Comparison of ENCODE assay signal across 13 cellular contexts in the genomic region with DNA sequence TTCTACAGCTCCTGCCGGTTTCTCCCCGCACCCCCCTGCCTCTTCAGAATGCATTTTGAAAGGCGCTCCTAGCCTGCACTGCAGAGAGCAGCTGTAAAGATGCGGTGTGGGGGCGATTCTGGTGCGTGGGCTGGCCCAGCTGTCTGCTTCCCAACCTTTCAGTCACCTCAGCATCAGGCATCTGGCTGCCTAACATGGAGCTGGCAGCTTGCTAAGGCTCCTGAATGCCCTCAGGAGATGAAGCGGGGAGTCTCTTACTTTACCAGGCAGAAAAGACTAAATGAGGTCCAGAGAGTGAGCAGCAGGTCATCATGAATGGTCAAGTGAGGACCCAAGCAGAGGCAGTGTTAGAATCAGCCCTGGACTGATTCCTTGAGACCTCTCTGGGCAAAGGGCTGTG. TPM values are rescaled to one million over a fixed set of nuclear protein-coding genes. Genes with fewer than 3 reads are reported as not detected.
DNase-seq lines count a peak whose midpoint lies in the region; ATAC-seq and TF ChIP-seq lines count a peak whose summit lies in the region.
"Had no signal": no experiment of that assay in that cellular context is flagged by ENCODE, and none has a peak within 500 bp of the region (broad histone marks: within the 10 kb centered on the region; RNA-seq: fewer than 3 reads in every experiment).

No MANE protein-coding gene starts in this region.

- BruUV-seq in mammary epithelial cell (replicated peaks; lab: Mats Ljungman, UMichigan): no TSS peak

- no peak for ATAC-seq in GM19351 (IDR thresholded peaks at IDR 0.05; ENCODE audit: unreplicated experiment)
- ATAC-seq in HG03521 (IDR thresholded peaks at IDR 0.05; ENCODE audit: unreplicated experiment): no peak
- ATAC-seq: stimulated activated naive CD8-positive, alpha-beta T cell treated with anti-CD3 and anti-CD28 coated beads, Interleukin-15, amount 100 ng/mL, for 72 hours had no signal

- no peak overlapping the region for H2AFZ ChIP-seq in mammary epithelial cell (ENCODE audit: low read depth, low read length)

- peaks cover 2% of the 10 kb centered on the region for H3K36me3 ChIP-seq in mammary epithelial cell (ENCODE audit: insufficient read depth, low read length)

- no peak for TF ChIP-seq CTCF in mammary epithelial cell (conservative IDR thresholded peaks at IDR 0.05 in 1 of 2, IDR thresholded peaks at IDR 0.05 in 1 of 2; ENCODE audit: extremely low read depth in 1 of 2, insufficient read depth in 1 of 2, low read depth in 1 of 2, low read length in 2 of 2)

- CTCF ChIA-PET in mammary epithelial cell (lab: Charles Lee; ENCODE audit: low non-redundant PET): interaction anchor here (0.7 to 0.9 kb wide), 2 partner anchors 43 to 166 kb away, joined by 3 to 4 read pairs; no protein-coding TSS in a partner anchor

- no peak overlapping the region for H3K4me2 ChIP-seq in mammary epithelial cell (ENCODE audit: insufficient read depth, low read depth, low read length)

- H4K20me1 ChIP-seq in mammary epithelial cell (ENCODE audit: insufficient read depth, low read length): peaks cover under 1% of the 10 kb centered on the region

- peaks cover 60% of the 10 kb centered on the region for H3K4me1 ChIP-seq in mammary epithelial cell (ENCODE audit: insufficient read depth, low read length)

- intact Hi-C loops in mammary epithelial cell (cut with micrococcal nuclease): loop anchor here (10.0 kb wide), 1 partner anchor 462 kb away; a partner anchor contains a TSS

- H3K9ac ChIP-seq in mammary epithelial cell (ENCODE audit: insufficient read depth, low read length): no peak overlapping the region

- no peak overlapping the region for H3K4me3 ChIP-seq in mammary epithelial cell (replicated peaks in 1 of 3; ENCODE audit: insufficient read depth in 1 of 3, low read depth in 2 of 3, low read length in 3 of 3)

- peaks cover 23% of the 10 kb centered on the region for H3K79me2 ChIP-seq in mammary epithelial cell (ENCODE audit: insufficient read depth, low read length)

- H3K27ac ChIP-seq in mammary epithelial cell (ENCODE audit: insufficient read depth, low read depth, low read length): peak overlapping the region; percentile 7

- H3K9me3 ChIP-seq in mammary epithelial cell (replicated peaks; ENCODE audit: insufficient read depth, low read length): no peaks in the 10 kb centered on the region

- DNase-seq in EH (ENCODE audit: low read depth): peak; percentile 37
- DNase-seq in NCI-H2171 (lab: John Stamatoyannopoulos, UW): peak; percentile 48
- no peak for DNase-seq in mammary epithelial cell
- peak; percentile 48 for DNase-seq in occipital lobe (lab: John Stamatoyannopoulos, UW)
- DNase-seq in NCI-H2196 (lab: John Stamatoyannopoulos, UW; ENCODE audit: unreplicated experiment): no peak
- DNase-seq in activated CD4-positive, alpha-beta T cell treated with anti-CD3 and anti-CD28 coated beads, Interleukin-2, amount 50 U/mL, for 48 hours: no peak
- DNase-seq: activated CD4-positive, alpha-beta memory T cell treated with anti-CD3 and anti-CD28 coated beads, Interleukin-2, amount 10 ng/mL, durations not matched to agents 7 days and 5 days; activated naive CD4-positive, alpha-beta T cell; NCI-H1105 treated with DMSO at 0.1 percent for 48 hours; stimulated activated naive CD8-positive, alpha-beta T cell treated with anti-CD3 and anti-CD28 coated beads, Interleukin-15, amount 100 ng/mL, for 72 hours; T-helper 1 cell had no signal

- no peaks in the 10 kb centered on the region for H3K27me3 ChIP-seq in mammary epithelial cell (ENCODE audit: insufficient read depth, low read length)

- 44% methylated on average over 7 of the region's 7 CpGs for WGBS in mammary epithelial cell (ENCODE audit: low coverage, missing lambda C conversion rate)

- dilution Hi-C loops in mammary epithelial cell (cut with HindIII; ENCODE audit: low sequenced_read_pairs): no loop called here

- in situ Hi-C loops in mammary epithelial cell (cut with MboI; ENCODE audit: low sequenced_read_pairs in 2 of 2): no loop called here

RNA-seq across cellular contexts. Expression of a gene that starts 8.7 kb away (rescaled TPM):
- total RNA-seq in mammary epithelial cell: 10 to 100 TPM; 16.3 to 37.5 TPM
- polyA plus RNA-seq in mammary epithelial cell: 21.0 TPM
- 11.8 TPM for polyA minus RNA-seq in mammary epithelial cell
- total RNA-seq in occipital lobe: 29.0 TPM

Comparison
In these comparisons a context has a peak if more than half of its experiments do, and no peak if none do; other contexts are left out.
1. DNase-seq: peak in EH (single experiment), NCI-H2171 (single experiment) and occipital lobe (single experiment); none in mammary epithelial cell (single experiment), NCI-H2196 (single experiment) and activated CD4-positive, alpha-beta T cell treated with anti-CD3 and anti-CD28 coated beads, Interleukin-2, amount 50 U/mL, for 48 hours (0 of 2).